Comparison of ENCODE assay signal across 8 cellular contexts in genomic region chr2:237421542-237422047, GRCh38. TPM values are rescaled to one million over a fixed set of nuclear protein-coding genes. Genes with fewer than 3 reads are reported as not detected.
DNase-seq lines count a peak whose midpoint lies in the region; ATAC-seq, FAIRE-seq and TF ChIP-seq lines count a peak whose summit lies in the region.

No MANE protein-coding gene starts in this region.

- no peaks in the 10 kb centered on the region for H3K36me3 ChIP-seq in left lung

- H3K27me3 ChIP-seq in left lung, result peaks cover 0 to 5% of the 10 kb centered on the region in 2 donors

- peak; percentile 75 to 87 for TF ChIP-seq CTCF in left lung (IDR thresholded peaks at IDR 0.05)

- intact Hi-C loops in left lung (cut with DNase I), result loop anchor here in 1 of 2 donors (10.0 kb wide), 1 partner anchor 53 kb away; no protein-coding TSS in a partner anchor

- H3K4me3 ChIP-seq in left lung, result no peak overlapping the region

- peak overlapping the region in 1 of 2 donors; percentile 57 for H3K27ac ChIP-seq in left lung

- peak; percentile 83 for FAIRE-seq in GM19239 (lab: Jason Lieb, UNC)

- ATAC-seq in left lung (peak; percentile 97), HG03442 (IDR thresholded peaks at IDR 0.05; ENCODE audit: unreplicated experiment) (no peak)

- H3K9me3 ChIP-seq in left lung, result no peaks in the 10 kb centered on the region

- peaks cover 6 to 11% of the 10 kb centered on the region in 2 donors for H3K4me1 ChIP-seq in left lung

- DNase-seq in 8988T (peak; percentile 58), GM19239 (ENCODE audit: insufficient read length, low spot score) (peak; percentile 41), NCI-H2196 (lab: John Stamatoyannopoulos, UW; ENCODE audit: unreplicated experiment) (peak; percentile 78), cerebellum (ENCODE audit: low spot score) (peak; percentile 13), left lung (peak; percentile 76 to 88)
- peak; percentile 79 for DNase-seq in activated CD4-positive, CD25-positive, alpha-beta regulatory T cell treated with anti-CD3 and anti-CD28 coated beads, Interleukin-2, amount 50 U/mL, for 72 hours
- DNase-seq in stimulated activated CD4-positive, alpha-beta T cell treated with anti-CD3 and anti-CD28 coated beads, Interleukin-2, amount 100 ng/mL, for 24 hours, result peak; percentile 86 to 88

RNA-seq across cellular contexts. Expression of gene COL6A3, which starts 7.6 kb away (rescaled TPM):
- total RNA-seq in cerebellum (59.6 TPM), left lung (100 to 1,000 TPM; 598 to 868 TPM)

Comparison
In these comparisons a context has a peak if more than half of its experiments do, and no peak if none do; other contexts are left out.
1. DNase-seq: peak in every context shown above with its lines; median percentile 87 in stimulated activated CD4-positive, alpha-beta T cell treated with anti-CD3 and anti-CD28 coated beads, Interleukin-2, amount 100 ng/mL, for 24 hours; 82 in left lung; 79 in activated CD4-positive, CD25-positive, alpha-beta regulatory T cell treated with anti-CD3 and anti-CD28 coated beads, Interleukin-2, amount 50 U/mL, for 72 hours; 78 in NCI-H2196; 58 in 8988T; 41 in GM19239; 13 in cerebellum.